In genomic region chr11:110432713-110433392, GRCh38 we compare ENCODE assay signal across 10 cellular contexts. TPM values are rescaled to one million over a fixed set of nuclear protein-coding genes. Genes with fewer than 3 reads are reported as not detected.
DNase-seq lines count a peak whose midpoint lies in the region; ATAC-seq and TF ChIP-seq lines count a peak whose summit lies in the region.
"Had no signal": no experiment of that assay in that cellular context is flagged by ENCODE, and none has a peak within 500 bp of the region (broad histone marks: within the 10 kb centered on the region; RNA-seq: fewer than 3 reads in every experiment).

No MANE protein-coding gene starts in this region.

- no peak for ATAC-seq in natural killer cell treated with Interleukin-12 subunit alpha and Interleukin-12 subunit beta and Interleukin-15 and Interleukin-18, amount 100 ng/mL, for 72 hours
- no peak for ATAC-seq in natural killer cell

- no peak overlapping the region for H3K27ac Mint-ChIP-seq in natural killer cell treated with Interleukin-12 subunit alpha and Interleukin-12 subunit beta and Interleukin-15 and Interleukin-18, amount 100 ng/mL, for 72 hours
- H3K27ac Mint-ChIP-seq in natural killer cell: no peak overlapping the region

- no peaks in the 10 kb centered on the region for H3K27me3 Mint-ChIP-seq in natural killer cell treated with Interleukin-12 subunit alpha and Interleukin-12 subunit beta and Interleukin-15 and Interleukin-18, amount 100 ng/mL, for 72 hours
- no peaks in the 10 kb centered on the region for H3K27me3 Mint-ChIP-seq in natural killer cell (ENCODE audit: low read depth in 2 of 2)

- H3K9ac ChIP-seq in SK-N-MC (ENCODE audit: insufficient read length): peak overlapping the region; percentile 84

- no peaks in the 10 kb centered on the region for H3K9me3 Mint-ChIP-seq in natural killer cell treated with Interleukin-12 subunit alpha and Interleukin-12 subunit beta and Interleukin-15 and Interleukin-18, amount 100 ng/mL, for 72 hours
- H3K9me3 Mint-ChIP-seq in natural killer cell: no peaks in the 10 kb centered on the region

- DNase-seq in natural killer cell treated with Interleukin-12 subunit alpha and Interleukin-12 subunit beta and Interleukin-15 and Interleukin-18, amount 100 ng/mL, for 72 hours (ENCODE audit: low spot score): no peak
- DNase-seq in natural killer cell (no peak), SK-N-MC (ENCODE audit: low read depth, low spot score) (no peak), fibroblast of pulmonary artery (ENCODE audit: low read depth) (peak; percentile 36), NCI-H2171 (lab: John Stamatoyannopoulos, UW) (no peak)
- DNase-seq in stimulated activated CD4-positive, alpha-beta T cell treated with anti-CD3 and anti-CD28 coated beads, Interleukin-1b, Interleukin-23, amount 100 ng/mL, for 48 hours: no peak
- no peak for DNase-seq in stimulated activated CD4-positive, alpha-beta T cell treated with anti-CD3 and anti-CD28 coated beads, Interleukin-15, amount 100 ng/mL, for 24 hours
- no peak for DNase-seq in stimulated activated CD8-positive, alpha-beta memory T cell treated with anti-CD3 and anti-CD28 coated beads, Interleukin-4, amount 100 ng/mL, for 48 hours
- DNase-seq: NCI-H1694 had no signal

- no peak for TF ChIP-seq CTCF in natural killer cell (IDR thresholded peaks at IDR 0.05)
- TF ChIP-seq CTCF in fibroblast of pulmonary artery (IDR thresholded peaks at IDR 0.05; ENCODE audit: low read length, missing control alignments): no peak

- H3K36me3 ChIP-seq in SK-N-MC (ENCODE audit: insufficient read depth, low read length): peaks cover 19% of the 10 kb centered on the region
- H3K36me3 ChIP-seq: SJCRH30 had no signal

- intact Hi-C loops in natural killer cell (cut with micrococcal nuclease): loop anchor here (1.0 to 5.0 kb wide), 4 partner anchors 57 to 486 kb away; partner anchors contain the start of gene RDX

- H3K36me3 Mint-ChIP-seq in natural killer cell treated with Interleukin-12 subunit alpha and Interleukin-12 subunit beta and Interleukin-15 and Interleukin-18, amount 100 ng/mL, for 72 hours: peaks cover 11% of the 10 kb centered on the region
- peaks cover 2% of the 10 kb centered on the region for H3K36me3 Mint-ChIP-seq in natural killer cell

- H3K9me3 ChIP-seq in SK-N-MC (ENCODE audit: low read depth, low read length): no peaks in the 10 kb centered on the region
- H3K9me3 ChIP-seq: SJCRH30 had no signal

- peak overlapping the region; percentile 93 for H3K27ac ChIP-seq in SK-N-MC
- H3K27ac ChIP-seq: SJCRH30 had no signal

- peak overlapping the region; percentile 26 for H3K4me3 Mint-ChIP-seq in natural killer cell treated with Interleukin-12 subunit alpha and Interleukin-12 subunit beta and Interleukin-15 and Interleukin-18, amount 100 ng/mL, for 72 hours
- H3K4me3 Mint-ChIP-seq in natural killer cell: no peak overlapping the region

- peaks cover 25 to 47% of the 10 kb centered on the region in 2 donors for H3K4me1 Mint-ChIP-seq in natural killer cell treated with Interleukin-12 subunit alpha and Interleukin-12 subunit beta and Interleukin-15 and Interleukin-18, amount 100 ng/mL, for 72 hours (ENCODE audit: low read depth in 2 of 2)
- peaks cover 41 to 45% of the 10 kb centered on the region in 2 donors for H3K4me1 Mint-ChIP-seq in natural killer cell

- H3K4me3 ChIP-seq in SK-N-MC (peak overlapping the region; percentile 85), fibroblast of pulmonary artery (replicated peaks; ENCODE audit: low read depth, low read length) (no peak overlapping the region)
- H3K4me3 ChIP-seq: SJCRH30 had no signal

RNA-seq across cellular contexts. Expression of gene FDX1, which starts 3.1 kb away (rescaled TPM):
- 10 to 100 TPM; 11.1 to 15.1 TPM for total RNA-seq in natural killer cell treated with Interleukin-12 subunit alpha and Interleukin-12 subunit beta and Interleukin-15 and Interleukin-18, amount 100 ng/mL, for 72 hours
- 1 to 10 TPM; 6.7 to 7.9 (median 7.8) TPM for total RNA-seq in natural killer cell
